Comparison of ENCODE assay signal across 2 cellular contexts in the genomic region with DNA sequence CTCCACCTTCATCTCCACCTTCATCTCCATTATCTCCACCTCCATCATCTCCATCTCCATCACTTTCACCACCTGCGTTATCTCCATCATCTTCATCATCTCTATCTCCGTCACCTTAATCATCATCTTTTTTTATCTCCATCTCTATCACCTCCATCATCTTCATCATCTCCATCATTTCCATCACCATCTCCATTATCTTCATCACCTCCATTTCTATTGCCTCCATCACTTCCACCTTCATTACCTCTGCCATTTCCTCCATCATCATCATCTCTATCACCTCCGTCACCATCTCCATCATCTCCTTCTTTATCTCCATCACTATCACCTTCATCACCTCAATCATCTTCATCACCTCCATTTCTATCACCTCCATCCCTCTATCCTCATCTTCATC.
A peak's percentile ranks its signal among the peaks of the same experiment; 100 is the strongest.
TF ChIP-seq lines count a peak whose summit lies in the region.

No MANE protein-coding gene starts in this region.

TF ChIP-seq in HepG2, 621 proteins besides CTCF, POLR2A, EP300 and RAD21:
- TF ChIP-seq, protein P1, sequence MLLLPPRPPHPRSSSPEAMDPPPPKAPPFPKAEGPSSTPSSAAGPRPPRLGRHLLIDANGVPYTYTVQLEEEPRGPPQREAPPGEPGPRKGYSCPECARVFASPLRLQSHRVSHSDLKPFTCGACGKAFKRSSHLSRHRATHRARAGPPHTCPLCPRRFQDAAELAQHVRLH (CRISPR knock-in tag; IDR thresholded peaks at IDR 0.05; ENCODE audit: borderline replicate concordance, low read depth) = no peak
- TF ChIP-seq CREB1 (IDR thresholded peaks at IDR 0.05) = peak; percentile 58; the same call in 1 of the 2 replicates
- TF ChIP-seq CREB1 (CRISPR knock-in tag; IDR thresholded peaks at IDR 0.05) = no peak

TF ChIP-seq in K562, 482 proteins besides CTCF, POLR2A, EP300 and RAD21:
- TF ChIP-seq HDAC1 (IDR thresholded peaks at IDR 0.05) (peak in 1 of 2 experiments; percentile 25; a peak in 1 of 4 replicates), ZSCAN32 (CRISPR knock-in tag; IDR thresholded peaks at IDR 0.05) (no peak), ZEB2 (IDR thresholded peaks at IDR 0.05) (peak; percentile 43; the same call in 1 of the 2 replicates), KDM1A (IDR thresholded peaks at IDR 0.05) (peak; percentile 70 to 73; a peak in 3 of 4 replicates), HDAC2 (IDR thresholded peaks at IDR 0.05) (peak; percentile 24; the same call in 1 of the 2 replicates), ZNF551 (CRISPR knock-in tag; IDR thresholded peaks at IDR 0.05) (no peak)
